In the genomic region with DNA sequence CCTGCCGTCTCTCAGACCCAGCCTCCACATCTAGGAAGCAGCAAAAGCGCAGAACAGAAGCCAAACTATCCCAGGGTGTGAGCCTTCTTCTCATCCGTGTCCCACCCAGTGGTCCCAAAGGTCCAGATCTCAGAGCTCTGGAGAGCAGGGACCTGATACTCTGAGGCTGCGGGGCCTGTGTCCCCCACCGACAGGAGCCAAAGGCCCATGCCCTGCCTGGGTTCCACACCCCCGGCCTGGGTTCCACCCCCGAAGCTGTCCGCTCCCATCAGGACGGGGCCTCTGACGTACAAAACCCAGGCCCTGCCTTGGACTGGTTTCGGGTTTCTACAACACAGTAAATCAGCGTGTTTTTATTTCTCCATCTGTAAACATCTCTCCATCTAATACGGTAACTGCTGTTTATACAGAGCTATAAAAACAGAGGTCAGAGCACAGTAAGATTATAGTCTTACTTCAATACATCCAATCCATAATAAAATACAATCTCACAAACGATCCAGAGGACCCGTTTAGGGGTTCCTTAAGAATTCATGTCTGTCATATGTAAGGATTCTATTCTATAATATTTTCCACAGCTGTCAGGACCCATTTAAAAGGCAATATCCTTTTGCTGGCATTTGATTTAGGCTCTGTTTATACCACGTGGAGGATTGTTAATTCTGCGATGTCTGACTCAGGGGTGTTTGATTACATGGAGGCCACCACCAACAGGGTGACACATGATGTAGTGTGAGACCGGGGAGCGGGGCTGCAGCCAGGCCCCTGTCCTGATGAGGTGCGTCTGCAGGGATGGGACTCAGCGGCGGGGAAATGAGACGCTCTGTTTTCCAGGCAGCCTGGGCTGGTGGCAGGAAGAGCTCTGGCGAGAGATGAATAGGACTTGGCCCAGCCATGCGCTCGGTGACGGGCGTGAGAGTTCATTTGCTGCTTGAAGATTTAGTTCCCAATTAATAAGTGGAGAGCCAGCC, we compare ENCODE assay signal across 14 cellular contexts.
DNase-seq lines count a peak whose midpoint lies in the region; TF ChIP-seq lines count a peak whose summit lies in the region.
"Had no signal": no experiment of that assay in that cellular context is flagged by ENCODE, and none has a peak within 500 bp of the region (broad histone marks: within the 10 kb centered on the region; RNA-seq: fewer than 3 reads in every experiment).

No MANE protein-coding gene starts in this region.

- H3K4me1 ChIP-seq in testis, result no peaks in the 10 kb centered on the region
- H3K4me1 ChIP-seq: A549, tibial artery had no signal

- intact Hi-C loops in testis (cut with DNase I; ENCODE audit: low total_unique reads) (no loop called here), CD14-positive monocyte (cut with micrococcal nuclease) (no loop called here)

- no peaks in the 10 kb centered on the region for H3K36me3 Mint-ChIP-seq in brain
- no peaks in the 10 kb centered on the region for H3K36me3 Mint-ChIP-seq in mesothelial cell of epicardium
- H3K36me3 Mint-ChIP-seq in CD14-positive monocyte, result no peaks in the 10 kb centered on the region
- no peaks in the 10 kb centered on the region for H3K36me3 Mint-ChIP-seq in T-helper 2 cell treated with Interferon-gamma antibody and Interleukin-4, amounts not matched to agents 5 μg/mL and 100 μg/mL, for 36 hours (ENCODE audit: low read depth)
- H3K36me3 Mint-ChIP-seq in progenitor cell of endocrine pancreas (ENCODE audit: insufficient read depth), result no peaks in the 10 kb centered on the region
- H3K36me3 Mint-ChIP-seq: neural progenitor cell had no signal

- H3K9me3 Mint-ChIP-seq in brain (peaks cover 0 to 2% (median 0%) of the 10 kb centered on the region in 5 experiments), mesothelial cell of epicardium (no peaks in the 10 kb centered on the region), CD14-positive monocyte (peaks cover 0 to 2% (median 0%) of the 10 kb centered on the region in 7 donors), progenitor cell of endocrine pancreas (ENCODE audit: low read depth) (no peaks in the 10 kb centered on the region)
- no peaks in the 10 kb centered on the region for H3K9me3 Mint-ChIP-seq in T-helper 2 cell treated with Interferon-gamma antibody and Interleukin-4, amounts not matched to agents 5 μg/mL and 100 μg/mL, for 36 hours
- H3K9me3 Mint-ChIP-seq: neural progenitor cell had no signal

- no peak overlapping the region for H3K4me3 ChIP-seq in testis
- H3K4me3 ChIP-seq: A549, neural progenitor cell, tibial artery had no signal

- H3K4me1 Mint-ChIP-seq in brain (peaks cover 13% of the 10 kb centered on the region), mesothelial cell of epicardium (peaks cover 9% of the 10 kb centered on the region), CD14-positive monocyte (no peaks in the 10 kb centered on the region), progenitor cell of endocrine pancreas (ENCODE audit: low read depth) (peaks cover 5% of the 10 kb centered on the region)
- no peaks in the 10 kb centered on the region for H3K4me1 Mint-ChIP-seq in T-helper 2 cell treated with Interferon-gamma antibody and Interleukin-4, amounts not matched to agents 5 μg/mL and 100 μg/mL, for 36 hours (ENCODE audit: low read depth)

- DNase-seq in NCI-H748 (lab: John Stamatoyannopoulos, UW; ENCODE audit: unreplicated experiment), result peak; percentile 29
- DNase-seq in NCI-H748 treated with DMSO at 0.1 percent for 48 hours (lab: John Stamatoyannopoulos, UW), result no peak
- peak in 1 of 2 experiments; percentile 7 for DNase-seq in mesothelial cell of epicardium (ENCODE audit: low spot score in 2 of 2, unreplicated experiment in 2 of 2)
- DNase-seq in testis, result peak; percentile 2
- no peak for DNase-seq in CD14-positive monocyte (ENCODE audit: low spot score)
- no peak for DNase-seq in T-helper 2 cell treated with Interferon-gamma antibody and Interleukin-4, amounts not matched to agents 5 μg/mL and 100 μg/mL, for 36 hours (ENCODE audit: low spot score)
- no peak for DNase-seq in progenitor cell of endocrine pancreas (ENCODE audit: low spot score, unreplicated experiment)
- DNase-seq: activated CD4-positive, alpha-beta T cell treated with anti-CD3 and anti-CD28 coated beads for 48 hours; NCI-H1436; SW 1271 had no signal

- H3K27ac ChIP-seq in testis, result no peak overlapping the region
- H3K27ac ChIP-seq: A549, neural progenitor cell, tibial artery had no signal

- no peaks in the 10 kb centered on the region for H3K27me3 ChIP-seq in testis
- H3K27me3 ChIP-seq: tibial artery had no signal

- 69 to 76% methylated on average over 21 to 28 of the region's 28 CpGs for WGBS in testis, 2 donors

- H3K4me3 Mint-ChIP-seq in brain, result peak overlapping the region in 1 of 5 experiments; percentile 12
- H3K4me3 Mint-ChIP-seq in mesothelial cell of epicardium, result no peak overlapping the region
- H3K4me3 Mint-ChIP-seq in CD14-positive monocyte, result no peak overlapping the region
- H3K4me3 Mint-ChIP-seq in T-helper 2 cell treated with Interferon-gamma antibody and Interleukin-4, amounts not matched to agents 5 μg/mL and 100 μg/mL, for 36 hours, result no peak overlapping the region
- H3K4me3 Mint-ChIP-seq in progenitor cell of endocrine pancreas (ENCODE audit: low read depth), result no peak overlapping the region
- H3K4me3 Mint-ChIP-seq: neural progenitor cell had no signal

- no peaks in the 10 kb centered on the region for H3K36me3 ChIP-seq in testis (ENCODE audit: low read depth, missing control alignments)
- H3K36me3 ChIP-seq: neural progenitor cell, tibial artery had no signal

- H3K27ac Mint-ChIP-seq in brain, result peak overlapping the region in 3 of 5 experiments; percentile 18 to 31 (median 22)
- H3K27ac Mint-ChIP-seq in mesothelial cell of epicardium, result peak overlapping the region; percentile 45
- H3K27ac Mint-ChIP-seq in CD14-positive monocyte, result no peak overlapping the region
- H3K27ac Mint-ChIP-seq in T-helper 2 cell treated with Interferon-gamma antibody and Interleukin-4, amounts not matched to agents 5 μg/mL and 100 μg/mL, for 36 hours, result no peak overlapping the region
- H3K27ac Mint-ChIP-seq in progenitor cell of endocrine pancreas, result no peak overlapping the region
- H3K27ac Mint-ChIP-seq: neural progenitor cell had no signal

- TF ChIP-seq CTCF in brain (conservative IDR thresholded peaks at IDR 0.05), result no peak
- TF ChIP-seq CTCF in mesothelial cell of epicardium (IDR thresholded peaks at IDR 0.05; ENCODE audit: unreplicated experiment), result no peak
- no peak for TF ChIP-seq CTCF in testis (IDR thresholded peaks at IDR 0.05)
- TF ChIP-seq CTCF in CD14-positive monocyte (IDR thresholded peaks at IDR 0.05), result no peak
- TF ChIP-seq CTCF in progenitor cell of endocrine pancreas (IDR thresholded peaks at IDR 0.05; ENCODE audit: unreplicated experiment), result no peak

- no peak for TF ChIP-seq POLR2A in testis (IDR thresholded peaks at IDR 0.05)

- H3K9me3 ChIP-seq in testis, result no peaks in the 10 kb centered on the region
- H3K9me3 ChIP-seq: A549, tibial artery had no signal

- H3K27me3 Mint-ChIP-seq in brain (peaks cover 39% of the 10 kb centered on the region), mesothelial cell of epicardium (ENCODE audit: low read depth) (peaks cover 12% of the 10 kb centered on the region), CD14-positive monocyte (ENCODE audit: low read depth in 3 of 3) (peaks cover 4 to 17% (median 7%) of the 10 kb centered on the region in 3 donors), progenitor cell of endocrine pancreas (peaks cover 33% of the 10 kb centered on the region)
- no peaks in the 10 kb centered on the region for H3K27me3 Mint-ChIP-seq in T-helper 2 cell treated with Interferon-gamma antibody and Interleukin-4, amounts not matched to agents 5 μg/mL and 100 μg/mL, for 36 hours (ENCODE audit: low read depth)

Comparison
In these comparisons a context has a peak if more than half of its experiments do, and no peak if none do; other contexts are left out.
1. DNase-seq: peak in NCI-H748 (single experiment) and testis (single experiment); none in NCI-H748 treated with DMSO at 0.1 percent for 48 hours (single experiment), CD14-positive monocyte (single experiment), T-helper 2 cell treated with Interferon-gamma antibody and Interleukin-4, amounts not matched to agents 5 μg/mL and 100 μg/mL, for 36 hours (single experiment) and progenitor cell of endocrine pancreas (single experiment).
2. H3K27ac Mint-ChIP-seq: peak in brain (3 of 5) and mesothelial cell of epicardium (single experiment); none in CD14-positive monocyte (0 of 7), T-helper 2 cell treated with Interferon-gamma antibody and Interleukin-4, amounts not matched to agents 5 μg/mL and 100 μg/mL, for 36 hours (single experiment) and progenitor cell of endocrine pancreas (single experiment).